ENCODE assay signal across 2 cellular contexts in genomic region chr7:100735730-100736129, GRCh38.
TF ChIP-seq lines count a peak whose summit lies in the region.

No MANE protein-coding gene starts in this region.

TF ChIP-seq in liver, 16 proteins besides CTCF, POLR2A, EP300 and RAD21:
- TF ChIP-seq NR2F2 (IDR thresholded peaks at IDR 0.05) (no peak), HNF4A (conservative IDR thresholded peaks at IDR 0.05) (peak; percentile 45 to 71), RXRA (IDR thresholded peaks at IDR 0.05) (peak; percentile 31 to 36)
TF ChIP-seq in liver: peak in this region for 2.

TF ChIP-seq in HepG2, 621 proteins besides CTCF, POLR2A, EP300 and RAD21:
- TF ChIP-seq FOXP1 (IDR thresholded peaks at IDR 0.05): no peak
- no peak for TF ChIP-seq FOXP1 (CRISPR knock-in tag; IDR thresholded peaks at IDR 0.05)
- TF ChIP-seq ZNF451 (CRISPR knock-in tag; IDR thresholded peaks at IDR 0.05): no peak
- no peak for TF ChIP-seq GFI1 (CRISPR knock-in tag; IDR thresholded peaks at IDR 0.05; ENCODE audit: borderline replicate concordance)
- no peak for TF ChIP-seq ZSCAN9 (CRISPR knock-in tag; IDR thresholded peaks at IDR 0.05; ENCODE audit: borderline replicate concordance)
- no peak for TF ChIP-seq ZNF3 (CRISPR knock-in tag; IDR thresholded peaks at IDR 0.05)
- TF ChIP-seq TCF7L2 (IDR thresholded peaks at IDR 0.05; ENCODE audit: low read depth, low read length): no peak
- no peak for TF ChIP-seq JARID2 (CRISPR knock-in tag; IDR thresholded peaks at IDR 0.05; ENCODE audit: insufficient replicate concordance)
- no peak for TF ChIP-seq ZNF770 (CRISPR knock-in tag; IDR thresholded peaks at IDR 0.05)
